Comparison of ENCODE assay signal across 9 cellular contexts in the genomic region with DNA sequence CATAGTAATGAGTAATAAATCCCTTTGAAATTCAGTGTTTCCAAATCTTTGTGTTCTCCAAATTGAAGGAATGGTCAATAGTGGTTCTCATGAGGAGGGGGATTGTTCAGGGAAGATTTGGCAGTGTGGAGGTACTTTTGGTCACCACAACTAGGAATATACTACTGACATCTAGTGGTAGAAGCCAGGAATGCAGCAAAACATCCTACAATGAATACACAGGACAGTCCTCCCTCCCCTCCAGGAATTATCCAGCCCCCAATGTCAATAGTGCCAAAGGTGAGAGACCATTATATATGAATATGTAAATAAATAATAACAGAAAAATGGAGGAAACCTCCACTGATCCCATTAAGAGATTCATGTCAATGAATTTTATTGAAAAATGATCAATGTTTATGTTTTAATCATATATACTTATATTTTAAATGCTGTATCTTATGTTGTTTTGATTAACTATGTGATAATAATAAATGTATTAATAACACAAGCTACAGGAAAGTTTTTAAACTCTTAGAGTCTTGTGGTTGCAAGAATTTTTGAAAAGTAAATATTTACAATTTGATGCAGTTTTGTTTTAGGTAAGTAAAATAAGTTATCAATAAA. TPM values are rescaled to one million over a fixed set of nuclear protein-coding genes. Genes with fewer than 3 reads are reported as not detected.
DNase-seq lines count a peak whose midpoint lies in the region; ATAC-seq and TF ChIP-seq lines count a peak whose summit lies in the region.
"Had no signal": no experiment of that assay in that cellular context is flagged by ENCODE, and none has a peak within 500 bp of the region (broad histone marks: within the 10 kb centered on the region; RNA-seq: fewer than 3 reads in every experiment).

No MANE protein-coding gene starts in this region.

- H3K36me3 Mint-ChIP-seq in GM23338 (ENCODE audit: low read depth) (no peaks in the 10 kb centered on the region), brain (no peaks in the 10 kb centered on the region)

- no peaks in the 10 kb centered on the region for H3K79me2 ChIP-seq in GM23338 (replicated peaks; ENCODE audit: insufficient read depth)

- no peak overlapping the region for H3K27ac Mint-ChIP-seq in GM23338
- no peak overlapping the region for H3K27ac Mint-ChIP-seq in brain
- H3K27ac Mint-ChIP-seq: dendritic cell treated with granulocyte-macrophage colony-stimulating factor and Interleukin-4, amounts not matched to agents 40 ng/mL and 50 ng/mL, for 4 days had no signal

- H3K4me2 ChIP-seq in GM23338 = no peak overlapping the region

- H3K4me3 ChIP-seq in GM23338 = no peak overlapping the region

- H3K4me1 ChIP-seq in GM23338 (ENCODE audit: insufficient read depth) = no peaks in the 10 kb centered on the region

- no peaks in the 10 kb centered on the region for H3K9me3 Mint-ChIP-seq in GM23338
- no peaks in the 10 kb centered on the region for H3K9me3 Mint-ChIP-seq in brain
- H3K9me3 Mint-ChIP-seq: dendritic cell treated with granulocyte-macrophage colony-stimulating factor and Interleukin-4, amounts not matched to agents 40 ng/mL and 50 ng/mL, for 4 days had no signal

- ATAC-seq in GM23338 = peak; percentile 73
- ATAC-seq in left lobe of liver = peak; percentile 75
- ATAC-seq in GM21825 (IDR thresholded peaks at IDR 0.05; ENCODE audit: unreplicated experiment) = no peak
- no peak for ATAC-seq in HG02884 (IDR thresholded peaks at IDR 0.05; ENCODE audit: unreplicated experiment)

- H3K27me3 ChIP-seq in GM23338 (ENCODE audit: insufficient read depth) = no peaks in the 10 kb centered on the region

- no peak overlapping the region for H3K27ac ChIP-seq in GM23338 (ENCODE audit: low read depth)

- H4K20me1 ChIP-seq in GM23338 (replicated peaks; ENCODE audit: insufficient read depth) = no peaks in the 10 kb centered on the region

- TF ChIP-seq CTCF in GM23338 (conservative IDR thresholded peaks at IDR 0.05; ENCODE audit: low read depth in 2 of 2) (peak; percentile 66 to 76), brain (conservative IDR thresholded peaks at IDR 0.05) (peak; percentile 86 to 91)

- no peaks in the 10 kb centered on the region for H3F3A ChIP-seq in GM23338 (replicated peaks; ENCODE audit: low read depth)

- peak; percentile 4 for DNase-seq in activated CD8-positive, alpha-beta memory T cell treated with anti-CD3 and anti-CD28 coated beads, Interleukin-2, amount 50 U/mL, for 1 hour (ENCODE audit: extremely low read depth)
- no peak for DNase-seq in activated CD8-positive, alpha-beta memory T cell treated with anti-CD3 and anti-CD28 coated beads, Interleukin-2, amount 50 U/mL, for 4 hours
- DNase-seq in GM23338 (ENCODE audit: low spot score) (peak; percentile 78), NCI-H226 (peak; percentile 13), left lobe of liver (ENCODE audit: low spot score) (no peak)

- no peaks in the 10 kb centered on the region for H3K36me3 ChIP-seq in GM23338 (ENCODE audit: insufficient read depth)

- H3K27me3 Mint-ChIP-seq in GM23338 (ENCODE audit: insufficient read depth, low read depth, poor library complexity) = no peaks in the 10 kb centered on the region
- no peaks in the 10 kb centered on the region for H3K27me3 Mint-ChIP-seq in brain

- H3K9me2 ChIP-seq in GM23338 (ENCODE audit: insufficient read depth) = no peaks in the 10 kb centered on the region

- H2AFZ ChIP-seq in GM23338 = no peak overlapping the region

- H3K4me1 Mint-ChIP-seq in GM23338 (no peaks in the 10 kb centered on the region), brain (peaks cover 10% of the 10 kb centered on the region)

- no peak overlapping the region for H3K4me3 Mint-ChIP-seq in GM23338
- H3K4me3 Mint-ChIP-seq in brain = no peak overlapping the region
- H3K4me3 Mint-ChIP-seq: dendritic cell treated with granulocyte-macrophage colony-stimulating factor and Interleukin-4, amounts not matched to agents 40 ng/mL and 50 ng/mL, for 4 days had no signal

TF ChIP-seq in GM23338, 12 proteins besides CTCF, POLR2A, EP300 and RAD21 (continues in another document):
- TF ChIP-seq NANOG (IDR thresholded peaks at IDR 0.05; ENCODE audit: borderline replicate concordance) (no peak), EZH2 (IDR thresholded peaks at IDR 0.05; ENCODE audit: low read depth, unreplicated experiment) (no peak), POLR2AphosphoS5 (IDR thresholded peaks at IDR 0.05; ENCODE audit: low read depth) (no peak), EZH2phosphoT487 (IDR thresholded peaks at IDR 0.05; ENCODE audit: unreplicated experiment) (no peak), CREB1 (CRISPR knock-in tag; IDR thresholded peaks at IDR 0.05; ENCODE audit: low read depth) (no peak), ZNF462 (CRISPR knock-in tag; IDR thresholded peaks at IDR 0.05) (no peak), STAT1 (IDR thresholded peaks at IDR 0.05; ENCODE audit: unreplicated experiment) (no peak), ZNF114 (CRISPR knock-in tag; IDR thresholded peaks at IDR 0.05) (no peak)

RNA-seq across cellular contexts. Expression of gene FAM9A, which starts 14.4 kb away (rescaled TPM):
- total RNA-seq in GM23338 (2014; rRNA removed; shearing (Covaris generic)) = not detected in 2 replicates
- polyA plus RNA-seq in GM23338 (2016; fragmentation: Nextera tagmentation; extraction: Ambion mirVana) = not detected in 2 replicates
- not detected for polyA plus RNA-seq in brain (ENCODE audit: insufficient read depth, low read depth, low replicate concordance)
- total RNA-seq in left lobe of liver = not detected

Comparison
In these comparisons a context has a peak if more than half of its experiments do, and no peak if none do; other contexts are left out.
1. DNase-seq: peak in activated CD8-positive, alpha-beta memory T cell treated with anti-CD3 and anti-CD28 coated beads, Interleukin-2, amount 50 U/mL, for 1 hour (single experiment), GM23338 (single experiment) and NCI-H226 (single experiment); none in activated CD8-positive, alpha-beta memory T cell treated with anti-CD3 and anti-CD28 coated beads, Interleukin-2, amount 50 U/mL, for 4 hours (single experiment) and left lobe of liver (single experiment).
2. ATAC-seq: peak in GM23338 (single experiment) and left lobe of liver (single experiment); none in GM21825 (single experiment) and HG02884 (single experiment).